In the genomic region with DNA sequence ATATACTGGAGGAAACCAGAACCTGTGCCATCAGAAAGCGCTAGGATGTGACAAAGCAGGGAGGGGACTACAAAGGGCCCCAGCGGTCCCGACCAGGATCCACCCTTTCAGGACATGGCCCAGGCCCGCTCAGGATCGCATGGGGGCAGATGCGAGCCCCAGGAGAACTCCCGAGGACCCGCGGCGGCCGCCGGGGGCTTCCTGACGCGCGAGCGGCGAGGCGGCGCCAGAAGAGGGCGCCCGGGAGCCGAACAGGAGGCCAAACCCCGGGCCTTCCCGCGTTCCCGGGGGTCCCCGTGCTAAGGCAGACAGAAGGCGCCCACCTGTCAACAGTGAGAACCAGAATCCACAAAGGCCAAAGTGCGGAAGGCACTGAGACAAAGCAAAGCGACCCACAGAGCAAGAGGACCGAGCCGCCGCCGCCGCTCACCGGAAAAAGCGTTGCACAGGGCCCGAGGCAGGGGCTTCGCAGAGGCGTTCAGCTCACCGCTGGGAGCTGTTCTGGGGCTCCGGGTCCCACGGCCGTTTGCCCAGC, we compare ENCODE assay signal across 9 cellular contexts. TPM values are rescaled to one million over a fixed set of nuclear protein-coding genes. Genes with fewer than 3 reads are reported as not detected.
DNase-seq lines count a peak whose midpoint lies in the region; ATAC-seq and TF ChIP-seq lines count a peak whose summit lies in the region.
"Had no signal": no experiment of that assay in that cellular context is flagged by ENCODE, and none has a peak within 500 bp of the region (broad histone marks: within the 10 kb centered on the region; RNA-seq: fewer than 3 reads in every experiment).

No MANE protein-coding gene starts in this region.

- H3K9me3 Mint-ChIP-seq in CD4-positive, alpha-beta T cell = no peaks in the 10 kb centered on the region

- POLR2A ChIA-PET in CD4-positive, alpha-beta T cell (lab: Charles Lee) = interaction anchor here (1.8 to 2.9 kb wide), 3 partner anchors 13 to 234 kb away, joined by 6 to 20 read pairs (median 10); no protein-coding TSS in a partner anchor

- peak; percentile 75 for TF ChIP-seq CTCF in CD4-positive, alpha-beta T cell (IDR thresholded peaks at IDR 0.05)
- TF ChIP-seq CTCF in Peyer's patch (IDR thresholded peaks at IDR 0.05) (peak; percentile 54 to 81 (median 64)), tibial artery (IDR thresholded peaks at IDR 0.05) (peak; percentile 59 to 66)

- no peak for TF ChIP-seq POLR2A in Peyer's patch (IDR thresholded peaks at IDR 0.05)

- H3K27ac Mint-ChIP-seq in CD4-positive, alpha-beta T cell = peak overlapping the region; percentile 94

- peak overlapping the region; percentile 82 for H3K4me3 Mint-ChIP-seq in CD4-positive, alpha-beta T cell

- peak overlapping the region; percentile 64 for H3K27ac ChIP-seq in CD4-positive, alpha-beta T cell (ENCODE audit: low read depth, low read length)
- H3K27ac ChIP-seq in Peyer's patch = peak overlapping the region; percentile 30 to 69 (median 42)
- H3K27ac ChIP-seq in tibial artery = no peak overlapping the region

- CTCF ChIA-PET in CD4-positive, alpha-beta T cell (lab: Charles Lee) = interaction anchor here (0.6 to 1.8 kb wide), 4 partner anchors 8 to 125 kb away, joined by 3 to 4 read pairs (median 3); no protein-coding TSS in a partner anchor

- H3K4me3 ChIP-seq in Peyer's patch = peak overlapping the region; percentile 15 to 41 (median 28)
- peak overlapping the region; percentile 37 to 49 for H3K4me3 ChIP-seq in tibial artery

- no peaks in the 10 kb centered on the region for H3K36me3 Mint-ChIP-seq in CD4-positive, alpha-beta T cell (ENCODE audit: low read depth)

- ATAC-seq in CD4-positive, alpha-beta T cell (ENCODE audit: poor library complexity) = peak; percentile 62
- ATAC-seq in HG03342 (IDR thresholded peaks at IDR 0.05; ENCODE audit: unreplicated experiment) = peak; percentile 62
- ATAC-seq in HG02884 (IDR thresholded peaks at IDR 0.05; ENCODE audit: unreplicated experiment) = no peak

- H3K27me3 Mint-ChIP-seq in CD4-positive, alpha-beta T cell = no peaks in the 10 kb centered on the region

- intact Hi-C loops in CD4-positive, alpha-beta T cell (cut with DNase I, micrococcal nuclease) = loop anchor here in 1 of 2 experiments (1.0 kb wide), 1 partner anchor 39 kb away; a partner anchor contains a TSS
- intact Hi-C loops in tibial artery (cut with DNase I; ENCODE audit: low total_unique reads) = no loop called here

- H3K36me3 ChIP-seq in Peyer's patch = no peaks in the 10 kb centered on the region
- no peaks in the 10 kb centered on the region for H3K36me3 ChIP-seq in tibial artery

- no peaks in the 10 kb centered on the region for H3K9me3 ChIP-seq in CD4-positive, alpha-beta T cell (ENCODE audit: control insufficient read depth, low read length)
- H3K9me3 ChIP-seq in Peyer's patch (no peaks in the 10 kb centered on the region), tibial artery (no peaks in the 10 kb centered on the region)

- peaks cover 23% of the 10 kb centered on the region for H3K4me1 Mint-ChIP-seq in CD4-positive, alpha-beta T cell (ENCODE audit: low read depth)

- no peaks in the 10 kb centered on the region for H3K27me3 ChIP-seq in CD4-positive, alpha-beta T cell (ENCODE audit: control insufficient read depth, insufficient read depth, low read length)
- no peaks in the 10 kb centered on the region for H3K27me3 ChIP-seq in Peyer's patch
- H3K27me3 ChIP-seq in tibial artery = no peaks in the 10 kb centered on the region

- H3K4me1 ChIP-seq in Peyer's patch (no peaks in the 10 kb centered on the region), tibial artery (no peaks in the 10 kb centered on the region)

- DNase-seq in CD4-positive, alpha-beta T cell = peak; percentile 43 to 70 (median 58)
- DNase-seq in Peyer's patch (peak; percentile 71 to 86 (median 73)), glomerular visceral epithelial cell (ENCODE audit: extremely low spot score) (peak; percentile 48), pons (ENCODE audit: low spot score) (peak; percentile 2), tibial artery (peak; percentile 52 to 69)
- DNase-seq in activated effector memory CD4-positive, alpha-beta T cell treated with Interleukin-2 at 50 U/mL for 16 hours = peak; percentile 55

RNA-seq across cellular contexts. Expression of a gene that starts 7.3 kb away (rescaled TPM):
- not detected for total RNA-seq in CD4-positive, alpha-beta T cell
- total RNA-seq in Peyer's patch = not detected
- total RNA-seq: activated CD8-positive, alpha-beta memory T cell treated with anti-CD3 and anti-CD28 coated beads for 36 hours had no signal

RNA-seq across cellular contexts. Expression of a gene that starts 39.2 kb away (rescaled TPM):
- 100 to 1,000 TPM; 120 to 133 TPM for total RNA-seq in CD4-positive, alpha-beta T cell
- 100 to 1,000 TPM in 1 of 4 donors, 10 to 100 TPM in 3; 39.8 to 147 (median 55.4) TPM for total RNA-seq in Peyer's patch

RNA-seq across cellular contexts. Expression of a gene that starts 45.7 kb away (rescaled TPM):
- not detected for total RNA-seq in CD4-positive, alpha-beta T cell
- not detected for total RNA-seq in Peyer's patch
- total RNA-seq: activated CD8-positive, alpha-beta memory T cell treated with anti-CD3 and anti-CD28 coated beads for 36 hours had no signal

Comparison
In these comparisons a context has a peak if more than half of its experiments do, and no peak if none do; other contexts are left out.
1. DNase-seq: peak in every context shown above with its lines; median percentile 73 in Peyer's patch; 60 in tibial artery; 58 in CD4-positive, alpha-beta T cell; 55 in activated effector memory CD4-positive, alpha-beta T cell treated with Interleukin-2 at 50 U/mL for 16 hours; 48 in glomerular visceral epithelial cell; 2 in pons.
2. H3K27ac ChIP-seq: peak in CD4-positive, alpha-beta T cell (single experiment) and Peyer's patch (4 of 4); none in tibial artery (0 of 2).
3. Peak in every context shown above with its lines, with median percentiles within 50 percentile points of each other: CTCF ChIP-seq.